In the genomic region with DNA sequence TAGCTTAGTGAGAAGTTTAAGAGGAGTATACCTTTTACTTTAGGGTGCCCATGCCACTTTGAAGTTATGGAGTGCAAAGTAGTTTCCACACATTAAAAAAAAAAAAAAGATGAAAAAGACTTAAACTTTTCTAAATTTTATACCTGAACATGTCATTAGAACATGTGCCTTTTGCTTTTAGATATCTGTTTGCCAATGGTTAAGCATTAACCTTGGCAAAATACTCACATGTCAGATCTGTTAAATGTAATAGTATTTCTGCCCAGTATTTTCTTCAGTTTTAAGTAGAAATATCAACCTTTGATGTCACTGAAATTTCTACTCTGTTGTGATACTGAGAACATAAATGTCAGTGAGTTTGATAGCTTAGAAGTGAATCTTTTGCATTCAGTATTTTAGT, we compare ENCODE assay signal across 9 cellular contexts. TPM values are rescaled to one million over a fixed set of nuclear protein-coding genes. Genes with fewer than 3 reads are reported as not detected.
A peak's percentile ranks its signal among the peaks of the same experiment; 100 is the strongest.
DNase-seq lines count a peak whose midpoint lies in the region; ATAC-seq, FAIRE-seq and TF ChIP-seq lines count a peak whose summit lies in the region.
"Had no signal": no experiment of that assay in that cellular context is flagged by ENCODE, and none has a peak within 500 bp of the region (broad histone marks: within the 10 kb centered on the region; RNA-seq: fewer than 3 reads in every experiment).

No MANE protein-coding gene starts in this region.

- peak overlapping the region in 1 of 10 experiments; percentile 60; a peak in 1 of 20 replicates for H3K4me3 ChIP-seq in BLaER1 treated with 17β-estradiol and CSF1 and Interleukin-3, amounts not matched to agents 10 nM and 100 nM
- H3K4me3 ChIP-seq in KMS-11 (IDR thresholded peaks at IDR 0.05; ENCODE audit: insufficient read depth, low read depth, low read length) (no peak overlapping the region), K562 (no peak overlapping the region)

- H3K36me3 Mint-ChIP-seq in nephron progenitor cell (ENCODE audit: low read depth) = peaks cover 6% of the 10 kb centered on the region

- H3K4me2 ChIP-seq in BLaER1 treated with 17β-estradiol and CSF1 and Interleukin-3, amounts not matched to agents 10 nM and 100 nM = peak overlapping the region in 9 of 11 experiments; percentile 51 to 79 (median 64); a peak in 15 of 22 replicates
- peak overlapping the region; percentile 71 for H3K4me2 ChIP-seq in KMS-11
- H3K4me2 ChIP-seq in K562 (ENCODE audit: insufficient read depth, low read length) = peak overlapping the region; percentile 52; the same call in 1 of the 2 replicates

- BruUV-seq in K562 (replicated peaks; lab: Mats Ljungman, UMichigan) = no TSS peak

- H2AFZ ChIP-seq in KMS-11 (ENCODE audit: low read depth) (no peak overlapping the region), K562 (ENCODE audit: low read depth, low read length) (no peak overlapping the region)

- H3K9me3 Mint-ChIP-seq in nephron progenitor cell = no peaks in the 10 kb centered on the region

- no peak for TF ChIP-seq RAD21 in K562 (CRISPR knock-in tag; conservative IDR thresholded peaks at IDR 0.05 in 1 of 2, IDR thresholded peaks at IDR 0.05 in 1 of 2)

- H3K27ac Mint-ChIP-seq in nephron progenitor cell = no peak overlapping the region

- H3K36me3 ChIP-seq in BLaER1 treated with 17β-estradiol and CSF1 and Interleukin-3, amounts not matched to agents 10 nM and 100 nM = peaks cover 0 to 11% (median 0%) of the 10 kb centered on the region in 11 experiments; a peak in 3 of 22 replicates
- H3K36me3 ChIP-seq in KMS-11 (ENCODE audit: insufficient read depth) (no peaks in the 10 kb centered on the region), K562 (ENCODE audit: control insufficient read depth, insufficient read depth, low read length) (peaks cover 4% of the 10 kb centered on the region; the same call in 1 of the 3 replicates)

- CTCF ChIA-PET in K562 (lab: Yijun Ruan, JAX; ENCODE audit: low intra/inter-chr PET ratio) = no interaction called here

- TF ChIP-seq CTCF in KMS-11 (conservative IDR thresholded peaks at IDR 0.05; ENCODE audit: low read depth, low read length) (no peak), K562 (IDR thresholded peaks at IDR 0.05 in 2 of 3, conservative IDR thresholded peaks at IDR 0.05 in 1 of 3; ENCODE audit: insufficient read depth in 2 of 3, low read depth in 1 of 3, low read length in 3 of 3) (no peak), nephron progenitor cell (IDR thresholded peaks at IDR 0.05) (no peak), D721Med (IDR thresholded peaks at IDR 0.05; ENCODE audit: insufficient read depth, missing control alignments) (no peak)

- peaks cover 43% of the 10 kb centered on the region for H3K79me2 ChIP-seq in KMS-11 (ENCODE audit: insufficient read depth, low read depth)
- H3K79me2 ChIP-seq in K562 (ENCODE audit: control insufficient read depth, insufficient read depth, low read length) = peaks cover 99% of the 10 kb centered on the region

- ATAC-seq in K562 (0 out of 3 replicates have a peak, but pooled peaks have one; percentile 7), GM19328 (IDR thresholded peaks at IDR 0.05; ENCODE audit: unreplicated experiment) (no peak), HG02885 (IDR thresholded peaks at IDR 0.05; ENCODE audit: poor library complexity, unreplicated experiment) (no peak)

- intact Hi-C loops in K562 (cut with micrococcal nuclease) = no loop called here

- FAIRE-seq in K562 (lab: Jason Lieb, UNC) (no peak), D721Med (lab: Jason Lieb, UNC) (no peak)

- no peaks in the 10 kb centered on the region for H3K9me1 ChIP-seq in K562 (ENCODE audit: control insufficient read depth, insufficient read depth, low read length)

- DNase-seq in K562 (ENCODE audit: extremely low read depth in 1 of 4, low spot score in 3 of 4) (no peak), nephron progenitor cell (no peak), D721Med (ENCODE audit: insufficient read length, low spot score) (no peak), AG08395 (ENCODE audit: low spot score) (no peak)
- DNase-seq: right cardiac atrium had no signal

- H3K9ac ChIP-seq in BLaER1 treated with 17β-estradiol and CSF1 and Interleukin-3, amounts not matched to agents 10 nM and 100 nM = peak overlapping the region in 2 of 11 experiments; percentile 4 to 68; a peak in 4 of 22 replicates
- no peak overlapping the region; the same call in 1 of the 2 replicates for H3K9ac ChIP-seq in KMS-11
- peak overlapping the region in 1 of 2 experiments; percentile 63; a peak in 2 of 4 replicates for H3K9ac ChIP-seq in K562 (ENCODE audit: insufficient read depth in 1 of 2, low read depth in 2 of 2, low read length in 2 of 2)

- H3K4me1 ChIP-seq in BLaER1 treated with 17β-estradiol and CSF1 and Interleukin-3, amounts not matched to agents 10 nM and 100 nM = peaks cover 6 to 70% (median 35%) of the 10 kb centered on the region in 10 experiments; a peak in 18 of 20 replicates
- peaks cover 29% of the 10 kb centered on the region for H3K4me1 ChIP-seq in KMS-11 (ENCODE audit: low read depth, poor library complexity, severe bottlenecking)
- peaks cover 11 to 15% of the 10 kb centered on the region in 2 experiments; a peak in 4 of 5 replicates for H3K4me1 ChIP-seq in K562 (replicated peaks in 1 of 2; ENCODE audit: control insufficient read depth in 2 of 2, insufficient read depth in 2 of 2, low read length in 2 of 2)

- POLR2A ChIA-PET in K562 (lab: Yijun Ruan, JAX) = interaction anchor here (1.1 to 4.2 kb wide), 7 partner anchors 9 to 70 kb away, joined by 3 to 27 read pairs (median 10); a partner anchor contains a TSS

- in situ Hi-C loops in K562 (cut with MboI) = no loop called here

- H3K4me3 Mint-ChIP-seq in nephron progenitor cell = peak overlapping the region; percentile 19

- no peak for TF ChIP-seq EP300 in K562 (IDR thresholded peaks at IDR 0.05; ENCODE audit: low read length)

- peak overlapping the region in 2 of 11 experiments; percentile 19 to 47; a peak in 3 of 22 replicates for H3K27ac ChIP-seq in BLaER1 treated with 17β-estradiol and CSF1 and Interleukin-3, amounts not matched to agents 10 nM and 100 nM
- H3K27ac ChIP-seq in KMS-11 (peak overlapping the region; percentile 8; the same call in 1 of the 2 replicates), K562 (ENCODE audit: extremely low read depth, low read depth, low read length) (peak overlapping the region; percentile 37; the same call in 2 of the 3 replicates)

- no peaks in the 10 kb centered on the region for H3K9me3 ChIP-seq in BLaER1 treated with 17β-estradiol and CSF1 and Interleukin-3, amounts not matched to agents 10 nM and 100 nM (replicated peaks in 1 of 11)
- no peaks in the 10 kb centered on the region for H3K9me3 ChIP-seq in K562 (replicated peaks; ENCODE audit: control insufficient read depth, insufficient read depth, low read depth, low read length)

- peaks cover 8 to 100% (median 57%) of the 10 kb centered on the region in 11 experiments; a peak in 15 of 22 replicates for H4K20me1 ChIP-seq in BLaER1 treated with 17β-estradiol and CSF1 and Interleukin-3, amounts not matched to agents 10 nM and 100 nM
- peaks cover 4% of the 10 kb centered on the region; the same call in 1 of the 2 replicates for H4K20me1 ChIP-seq in KMS-11 (ENCODE audit: insufficient read depth)
- no peaks in the 10 kb centered on the region for H4K20me1 ChIP-seq in K562 (replicated peaks; ENCODE audit: control insufficient read depth, insufficient read depth, low read length)

- H3K4me1 Mint-ChIP-seq in nephron progenitor cell = peaks cover 56% of the 10 kb centered on the region

- H3K27me3 Mint-ChIP-seq in nephron progenitor cell (ENCODE audit: low read depth, poor library complexity) = no peaks in the 10 kb centered on the region

- no peaks in the 10 kb centered on the region for H3K27me3 ChIP-seq in BLaER1 treated with 17β-estradiol and CSF1 and Interleukin-3, amounts not matched to agents 10 nM and 100 nM
- H3K27me3 ChIP-seq in KMS-11 (ENCODE audit: insufficient read depth, low read depth) (no peaks in the 10 kb centered on the region), K562 (ENCODE audit: control insufficient read depth in 2 of 2, insufficient read depth in 2 of 2, low read length in 2 of 2) (no peaks in the 10 kb centered on the region)

- TF ChIP-seq POLR2A in K562 (conservative IDR thresholded peaks at IDR 0.05) = no peak

TF ChIP-seq in K562, 482 proteins besides CTCF, POLR2A, EP300 and RAD21 (continues in another document):
- TF ChIP-seq ZNF239 (CRISPR knock-in tag; IDR thresholded peaks at IDR 0.05) (no peak), PHTF2 (CRISPR knock-in tag; IDR thresholded peaks at IDR 0.05) (no peak), KLF1 (tag; IDR thresholded peaks at IDR 0.05) (no peak), NCOA6 (IDR thresholded peaks at IDR 0.05) (no peak), ZC3H11A (IDR thresholded peaks at IDR 0.05; ENCODE audit: low read depth, low read length) (no peak)
- TF ChIP-seq, protein P1, sequence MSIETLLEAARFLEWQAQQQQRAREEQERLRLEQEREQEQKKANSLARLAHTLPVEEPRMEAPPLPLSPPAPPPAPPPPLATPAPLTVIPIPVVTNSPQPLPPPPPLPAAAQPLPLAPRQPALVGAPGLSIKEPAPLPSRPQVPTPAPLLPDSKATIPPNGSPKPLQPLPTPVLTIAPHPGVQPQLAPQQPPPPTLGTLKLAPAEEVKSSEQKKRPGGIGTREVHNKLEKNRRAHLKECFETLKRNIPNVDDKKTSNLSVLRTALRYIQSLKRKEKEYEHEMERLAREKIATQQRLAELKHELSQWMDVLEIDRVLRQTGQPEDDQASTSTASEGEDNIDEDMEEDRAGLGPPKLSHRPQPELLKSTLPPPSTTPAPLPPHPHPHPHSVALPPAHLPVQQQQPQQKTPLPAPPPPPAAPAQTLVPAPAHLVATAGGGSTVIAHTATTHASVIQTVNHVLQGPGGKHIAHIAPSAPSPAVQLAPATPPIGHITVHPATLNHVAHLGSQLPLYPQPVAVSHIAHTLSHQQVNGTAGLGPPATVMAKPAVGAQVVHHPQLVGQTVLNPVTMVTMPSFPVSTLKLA (conservative IDR thresholded peaks at IDR 0.05) = no peak

RNA-seq across cellular contexts. Expression of a gene that starts 12.2 kb away (rescaled TPM):
- 51.9 and 140 TPM in 2 replicates for total RNA-seq in K562 (2011; cell fraction: chromatin; rRNA removed; ENCODE audit: low replicate concordance)
- total RNA-seq in K562 (2011; cell fraction: nucleolus; rRNA removed) = 35.2 and 52.0 TPM in 2 replicates
- total RNA-seq in K562 (2011; cell fraction: nucleoplasm; rRNA removed) = 123 and 192 TPM in 2 replicates
- 99.5 and 142 TPM in 2 replicates for total RNA-seq in K562 (2014; rRNA removed)
- total RNA-seq in K562 (2014; rRNA removed; fragmentation: Illumina TruSeq; extraction: Trizol) = 88.7 and 105 TPM in 2 replicates
- 90.3 TPM in 2 replicates for total RNA-seq in K562 (2015; rRNA removed; fragmentation: Illumina TruSeq; extraction: Trizol)
- total RNA-seq in K562 (2021) = 53.9 and 58.7 TPM in 2 replicates
- polyA plus RNA-seq in K562 (2011; rRNA removed) = 206 and 207 TPM in 2 replicates
- 120 and 168 TPM in 2 replicates for polyA plus RNA-seq in K562 (2011; cell fraction: cytosol; rRNA removed)
- 64.7 and 97.9 TPM in 2 replicates for polyA plus RNA-seq in K562 (2011; cell fraction: nucleus; rRNA removed)
- polyA plus RNA-seq in K562 (2012) = 64.3 and 76.6 TPM in 2 replicates
- polyA plus RNA-seq in K562 (2014; fragmentation: Illumina TruSeq; extraction: Trizol) = 86.1 and 92.2 TPM in 2 replicates
- 10 to 100 TPM; 82.1 to 93.8 TPM for polyA plus RNA-seq in K562 (2014; fragmentation: Nextera tagmentation; extraction: Ambion mirVana)
- 88.9 and 113 TPM in 2 replicates for polyA plus RNA-seq in K562 (2014; rRNA removed)
- polyA minus RNA-seq in K562 (2011; rRNA and poly(A)+ RNA removed) = 145 and 181 TPM in 2 replicates
- polyA minus RNA-seq in K562 (2011; cell fraction: cytosol; rRNA and poly(A)+ RNA removed) = 69.8 and 79.2 TPM in 2 replicates
- polyA minus RNA-seq in K562 (2011; cell fraction: nucleus; rRNA and poly(A)+ RNA removed) = 39.3 and 63.2 TPM in 2 replicates
